Comparison of ENCODE assay signal across 11 cellular contexts in the genomic region with DNA sequence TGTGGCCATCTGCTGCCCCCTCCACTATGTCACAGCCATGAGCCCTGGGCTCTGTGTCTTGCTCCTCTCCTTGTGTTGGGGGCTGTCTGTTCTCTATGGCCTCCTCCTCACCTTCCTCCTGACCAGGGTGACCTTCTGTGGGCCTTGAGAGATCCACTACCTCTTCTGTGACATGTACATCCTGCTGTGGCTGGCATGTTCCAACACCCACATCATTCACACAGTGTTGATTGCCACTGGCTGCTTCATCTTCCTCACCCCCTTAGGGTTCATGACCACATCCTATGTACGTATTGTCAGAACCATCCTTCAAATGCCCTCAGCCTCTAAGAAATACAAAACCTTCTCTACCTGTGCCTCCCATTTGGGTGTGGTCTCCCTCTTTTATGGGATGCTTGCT. TPM values are rescaled to one million over a fixed set of nuclear protein-coding genes. Genes with fewer than 3 reads are reported as not detected.
"Had no signal": no experiment of that assay in that cellular context is flagged by ENCODE, and none has a peak within 500 bp of the region (broad histone marks: within the 10 kb centered on the region; RNA-seq: fewer than 3 reads in every experiment).

No MANE protein-coding gene starts in this region.

RNA-seq across cellular contexts. Expression of a gene that starts 33.6 kb away (rescaled TPM):
- total RNA-seq: OCI-LY7, PC-3, PC-9, Peyer's patch, Right ventricle myocardium inferior, Right ventricle myocardium superior, RPMI7951, SJCRH30, SJSA1, SK-MEL-5 had no signal
- polyA plus RNA-seq: SK-N-SH had no signal

RNA-seq across cellular contexts. Expression of a gene that starts 43.7 kb away (rescaled TPM):
- total RNA-seq: OCI-LY7, PC-3, PC-9, Peyer's patch, Right ventricle myocardium inferior, Right ventricle myocardium superior, RPMI7951, SJCRH30, SJSA1, SK-MEL-5 had no signal
- polyA plus RNA-seq: SK-N-SH had no signal

RNA-seq across cellular contexts. Expression of a gene that starts 57.1 kb away (rescaled TPM):
- total RNA-seq: OCI-LY7, PC-3, PC-9, Peyer's patch, Right ventricle myocardium inferior, Right ventricle myocardium superior, RPMI7951, SJSA1, SK-MEL-5 had no signal
- polyA plus RNA-seq: SK-N-SH had no signal
